ENCODE assay signal across 14 cellular contexts in the genomic region with DNA sequence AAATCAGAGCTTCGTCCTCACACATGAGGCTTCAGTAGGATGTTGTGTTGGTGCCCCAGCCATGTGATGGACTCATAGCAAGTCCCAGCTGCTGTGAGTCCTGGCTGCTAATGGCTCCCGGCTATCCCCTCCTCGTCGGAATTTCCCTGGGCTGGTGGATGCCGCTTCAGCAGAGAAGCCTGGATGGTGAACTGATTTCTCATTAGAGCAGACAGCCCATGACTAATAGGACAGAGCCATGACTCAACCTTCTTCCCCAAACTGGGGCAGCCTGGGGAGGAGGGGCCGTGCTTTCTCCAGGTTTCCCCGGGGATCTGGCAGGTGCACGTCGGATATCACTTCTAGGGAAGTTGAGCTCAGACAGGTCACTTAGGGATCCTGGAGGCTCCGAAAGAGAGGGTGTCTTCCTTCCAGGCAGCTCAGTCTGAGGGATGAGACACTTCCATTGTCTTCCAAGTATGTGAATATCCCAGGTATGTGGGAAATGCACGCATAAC.
A peak's percentile ranks its signal among the peaks of the same experiment; 100 is the strongest.
DNase-seq lines count a peak whose midpoint lies in the region; ATAC-seq and TF ChIP-seq lines count a peak whose summit lies in the region.
"Had no signal": no experiment of that assay in that cellular context is flagged by ENCODE, and none has a peak within 500 bp of the region (broad histone marks: within the 10 kb centered on the region; RNA-seq: fewer than 3 reads in every experiment).

No MANE protein-coding gene starts in this region.

- no peaks in the 10 kb centered on the region for H3K27me3 ChIP-seq in HCT116 (ENCODE audit: insufficient read depth, low read length)
- no peaks in the 10 kb centered on the region for H3K27me3 ChIP-seq in suprapubic skin
- H3K27me3 ChIP-seq: gastroesophageal sphincter had no signal

- H3K79me2 ChIP-seq in HCT116 (ENCODE audit: insufficient read depth, low read length): no peaks in the 10 kb centered on the region

- H3K4me2 ChIP-seq in HCT116 (ENCODE audit: low read length): peak overlapping the region; percentile 76

- H3K9ac ChIP-seq in HCT116 (ENCODE audit: low read length): peak overlapping the region; percentile 32

- no peaks in the 10 kb centered on the region for H3K9me3 ChIP-seq in HCT116 (ENCODE audit: control insufficient read depth in 1 of 2, insufficient read depth in 1 of 2, low read depth in 1 of 2, low read length in 2 of 2)
- no peaks in the 10 kb centered on the region for H3K9me3 ChIP-seq in suprapubic skin
- H3K9me3 ChIP-seq: gastroesophageal sphincter had no signal

- intact Hi-C loops in HCT116 (cut with micrococcal nuclease): no loop called here

- no peak overlapping the region for H3K4me3 Mint-ChIP-seq in activated CD8-positive, alpha-beta T cell treated with anti-CD3 and anti-CD28 coated beads, Interleukin-2, amount 10 ng/mL, durations not matched to agents 7 days and 5 days
- H3K4me3 Mint-ChIP-seq: stimulated activated naive B cell treated with anti-CD40 and anti-IgM and Interleukin-4, amounts not matched to agents 10 μg/mL and 1 μg/mL and 100 μg/mL, for 72 hours had no signal

- H3K27ac ChIP-seq in HCT116 (ENCODE audit: low read depth, low read length): peak overlapping the region; percentile 35; the same call in 1 of the 2 replicates
- H3K27ac ChIP-seq in suprapubic skin: no peak overlapping the region
- H3K27ac ChIP-seq: C4-2B, gastroesophageal sphincter, left ventricle myocardium inferior had no signal

- H4K20me1 ChIP-seq in HCT116 (ENCODE audit: insufficient read depth): no peaks in the 10 kb centered on the region

- TF ChIP-seq RAD21 in HCT116 (IDR thresholded peaks at IDR 0.05; ENCODE audit: low read depth): no peak

- 35% methylated on average over 11 of the region's 11 CpGs for WGBS in suprapubic skin

- RAD21 ChIA-PET in HCT116 (lab: Charles Lee; ENCODE audit: low non-redundant PET in 1 of 2, low total read pairs in 2 of 2, uncharacterized antibody in 2 of 2, unreplicated experiment in 2 of 2): no interaction called here

- no peaks in the 10 kb centered on the region for H3K27me3 Mint-ChIP-seq in activated CD8-positive, alpha-beta T cell treated with anti-CD3 and anti-CD28 coated beads, Interleukin-2, amount 10 ng/mL, durations not matched to agents 7 days and 5 days (ENCODE audit: low read depth)
- H3K27me3 Mint-ChIP-seq: stimulated activated naive B cell treated with anti-CD40 and anti-IgM and Interleukin-4, amounts not matched to agents 10 μg/mL and 1 μg/mL and 100 μg/mL, for 72 hours had no signal

- BruUV-seq in HCT116 (replicated peaks; lab: Mats Ljungman, UMichigan): no TSS peak

- H3K9me3 Mint-ChIP-seq in activated CD8-positive, alpha-beta T cell treated with anti-CD3 and anti-CD28 coated beads, Interleukin-2, amount 10 ng/mL, durations not matched to agents 7 days and 5 days (ENCODE audit: insufficient read depth): peaks cover 6% of the 10 kb centered on the region

- H2AFZ ChIP-seq in HCT116 (ENCODE audit: low read depth, low read length, poor library complexity, severe bottlenecking): peak overlapping the region; percentile 61

- no peak for TF ChIP-seq POLR2A in HCT116 (IDR thresholded peaks at IDR 0.05; ENCODE audit: borderline replicate concordance, extremely low read depth, insufficient read depth, insufficient read length)
- no peak for TF ChIP-seq POLR2A in suprapubic skin (IDR thresholded peaks at IDR 0.05)

- no peak for TF ChIP-seq EP300 in suprapubic skin (IDR thresholded peaks at IDR 0.05)

- ATAC-seq in HCT116 (peak; percentile 89), SK-N-SH treated with all-trans-retinoic acid at 6 μM for 48 hours (peak; percentile 94), omental fat pad (ENCODE audit: low FRiP score) (no peak)
- ATAC-seq in activated CD8-positive, alpha-beta T cell treated with anti-CD3 and anti-CD28 coated beads, Interleukin-2, amount 10 ng/mL, durations not matched to agents 7 days and 5 days: no peak
- ATAC-seq: gastroesophageal sphincter; stimulated activated naive B cell treated with anti-CD40 and anti-IgM and Interleukin-4, amounts not matched to agents 10 μg/mL and 1 μg/mL and 100 μg/mL, for 72 hours had no signal

- no peak for TF ChIP-seq CTCF in AG04449 (IDR thresholded peaks at IDR 0.05; ENCODE audit: insufficient read depth, low read length, missing control alignments)
- no peak for TF ChIP-seq CTCF in HCT116 (IDR thresholded peaks at IDR 0.05 in 2 of 3, conservative IDR thresholded peaks at IDR 0.05 in 1 of 3; ENCODE audit: borderline replicate concordance in 1 of 3, insufficient read depth in 1 of 3, low read depth in 2 of 3, low read length in 2 of 3)
- TF ChIP-seq CTCF in omental fat pad (IDR thresholded peaks at IDR 0.05): no peak
- no peak for TF ChIP-seq CTCF in suprapubic skin (IDR thresholded peaks at IDR 0.05)

- POLR2A ChIA-PET in AG04449 (lab: Yijun Ruan, JAX) (no interaction called here), HCT116 (lab: Charles Lee) (no interaction called here)
- POLR2A ChIA-PET in activated CD8-positive, alpha-beta T cell treated with anti-CD3 and anti-CD28 coated beads, Interleukin-2, amount 10 ng/mL, durations not matched to agents 7 days and 5 days (lab: Charles Lee): no interaction called here

- CTCF ChIA-PET in AG04449 (lab: Yijun Ruan, JAX) (no interaction called here), HCT116 (lab: Charles Lee) (no interaction called here)
- CTCF ChIA-PET in activated CD8-positive, alpha-beta T cell treated with anti-CD3 and anti-CD28 coated beads, Interleukin-2, amount 10 ng/mL, durations not matched to agents 7 days and 5 days (lab: Charles Lee): no interaction called here

- H3K36me3 Mint-ChIP-seq in activated CD8-positive, alpha-beta T cell treated with anti-CD3 and anti-CD28 coated beads, Interleukin-2, amount 10 ng/mL, durations not matched to agents 7 days and 5 days (ENCODE audit: low read depth): peaks cover 22% of the 10 kb centered on the region

- H3K27ac Mint-ChIP-seq in activated CD8-positive, alpha-beta T cell treated with anti-CD3 and anti-CD28 coated beads, Interleukin-2, amount 10 ng/mL, durations not matched to agents 7 days and 5 days: no peak overlapping the region
- H3K27ac Mint-ChIP-seq: stimulated activated naive B cell treated with anti-CD40 and anti-IgM and Interleukin-4, amounts not matched to agents 10 μg/mL and 1 μg/mL and 100 μg/mL, for 72 hours had no signal

- H3K4me3 ChIP-seq in AG04449 (ENCODE audit: low read depth, low read length): no peak overlapping the region
- H3K4me3 ChIP-seq in HCT116 (replicated peaks in 1 of 2; ENCODE audit: low read depth in 1 of 2, low read length in 2 of 2): peak overlapping the region; percentile 6 to 39; a peak in 2 of 4 replicates
- H3K4me3 ChIP-seq in suprapubic skin: no peak overlapping the region
- H3K4me3 ChIP-seq: gastroesophageal sphincter, left ventricle myocardium inferior had no signal

- no peaks in the 10 kb centered on the region for H3K36me3 ChIP-seq in HCT116 (ENCODE audit: control insufficient read depth in 1 of 2, insufficient read depth in 2 of 2, low read length in 2 of 2)
- no peaks in the 10 kb centered on the region for H3K36me3 ChIP-seq in suprapubic skin
- H3K36me3 ChIP-seq: gastroesophageal sphincter, left ventricle myocardium inferior had no signal

- H3K4me1 ChIP-seq in HCT116 (ENCODE audit: control insufficient read depth in 1 of 2, insufficient read depth in 2 of 2, low read length in 2 of 2) (peaks cover 6 to 12% of the 10 kb centered on the region in 2 experiments; a peak in 3 of 4 replicates), suprapubic skin (no peaks in the 10 kb centered on the region)
- H3K4me1 ChIP-seq: gastroesophageal sphincter, left ventricle myocardium inferior had no signal

- H3K9me2 ChIP-seq in HCT116 (ENCODE audit: insufficient read depth): no peaks in the 10 kb centered on the region

- peak; percentile 12 for DNase-seq in AG04449 (ENCODE audit: low read depth, low spot score)
- peak; percentile 46 for DNase-seq in HCT116 (ENCODE audit: low read depth, low spot score)
- DNase-seq in iPS-NIHi11 (ENCODE audit: low spot score): peak; percentile 40
- no peak for DNase-seq in omental fat pad (ENCODE audit: low spot score)
- no peak for DNase-seq in suprapubic skin (ENCODE audit: low spot score in 2 of 2)
- DNase-seq in D341Med (ENCODE audit: low spot score): no peak
- DNase-seq in activated CD8-positive, alpha-beta T cell treated with anti-CD3 and anti-CD28 coated beads, Interleukin-2, amount 10 ng/mL, durations not matched to agents 7 days and 5 days: no peak
- DNase-seq: effector CD8-positive, alpha-beta T cell; left ventricle myocardium inferior; NCI-H187 treated with DMSO at 0.1 percent for 48 hours; stimulated activated naive B cell treated with anti-CD40 and anti-IgM and Interleukin-4, amounts not matched to agents 10 μg/mL and 1 μg/mL and 100 μg/mL, for 72 hours had no signal

- no peaks in the 10 kb centered on the region for H3K4me1 Mint-ChIP-seq in activated CD8-positive, alpha-beta T cell treated with anti-CD3 and anti-CD28 coated beads, Interleukin-2, amount 10 ng/mL, durations not matched to agents 7 days and 5 days (ENCODE audit: low read depth)
- H3K4me1 Mint-ChIP-seq: stimulated activated naive B cell treated with anti-CD40 and anti-IgM and Interleukin-4, amounts not matched to agents 10 μg/mL and 1 μg/mL and 100 μg/mL, for 72 hours had no signal

TF ChIP-seq in HCT116, 20 proteins besides CTCF, POLR2A, EP300 and RAD21 (continues in another document):
- TF ChIP-seq CBX3 (IDR thresholded peaks at IDR 0.05; ENCODE audit: low read depth) (peak; percentile 44; the same call in 1 of the 2 replicates), ZFX (IDR thresholded peaks at IDR 0.05) (no peak), FOSL1 (IDR thresholded peaks at IDR 0.05; ENCODE audit: low read depth) (peak; percentile 74), ATF3 (IDR thresholded peaks at IDR 0.05) (no peak), YY1 (IDR thresholded peaks at IDR 0.05; ENCODE audit: extremely low read depth, insufficient replicate concordance, low read depth, low read length) (no peak), CEBPB (IDR thresholded peaks at IDR 0.05; ENCODE audit: low read depth) (no peak)

TF ChIP-seq in SK-N-SH treated with all-trans-retinoic acid at 6 μM for 48 hours, 23 proteins besides CTCF, POLR2A, EP300 and RAD21 (continues in another document):
- TF ChIP-seq ZFP3 (CRISPR knock-in tag; IDR thresholded peaks at IDR 0.05) (no peak), ESRRG (CRISPR knock-in tag; IDR thresholded peaks at IDR 0.05) (no peak), ZNF565 (CRISPR knock-in tag; conservative IDR thresholded peaks at IDR 0.05; ENCODE audit: low read depth) (no peak), GLIS3 (CRISPR knock-in tag; IDR thresholded peaks at IDR 0.05) (no peak), RARB (CRISPR knock-in tag; IDR thresholded peaks at IDR 0.05) (no peak), ZNF70 (CRISPR knock-in tag; IDR thresholded peaks at IDR 0.05) (no peak), TCF4 (CRISPR knock-in tag; IDR thresholded peaks at IDR 0.05; ENCODE audit: borderline replicate concordance) (no peak), CSDC2 (CRISPR knock-in tag; IDR thresholded peaks at IDR 0.05) (no peak)

Comparison
In these comparisons a context has a peak if more than half of its experiments do, and no peak if none do; other contexts are left out.
1. DNase-seq: peak in AG04449 (single experiment), HCT116 (single experiment) and iPS-NIHi11 (single experiment); none in omental fat pad (single experiment), suprapubic skin (0 of 2), D341Med (single experiment) and activated CD8-positive, alpha-beta T cell treated with anti-CD3 and anti-CD28 coated beads, Interleukin-2, amount 10 ng/mL, durations not matched to agents 7 days and 5 days (single experiment).
2. H3K4me3 ChIP-seq: peak in HCT116 (2 of 2); none in AG04449 (single experiment) and suprapubic skin (single experiment).
3. ATAC-seq: peak in HCT116 (single experiment) and SK-N-SH treated with all-trans-retinoic acid at 6 μM for 48 hours (single experiment); none in omental fat pad (single experiment) and activated CD8-positive, alpha-beta T cell treated with anti-CD3 and anti-CD28 coated beads, Interleukin-2, amount 10 ng/mL, durations not matched to agents 7 days and 5 days (single experiment).